In genomic region chr9:68844623-68845612, GRCh38 we compare ENCODE assay signal across 9 cellular contexts.
DNase-seq lines count a peak whose midpoint lies in the region; ATAC-seq and TF ChIP-seq lines count a peak whose summit lies in the region.
"Had no signal": no experiment of that assay in that cellular context is flagged by ENCODE, and none has a peak within 500 bp of the region (broad histone marks: within the 10 kb centered on the region; RNA-seq: fewer than 3 reads in every experiment).

No MANE protein-coding gene starts in this region.

- TF ChIP-seq CTCF in CD4-positive, alpha-beta T cell (IDR thresholded peaks at IDR 0.05) = peak; percentile 36
- peak in 4 of 6 experiments; percentile 18 to 54 (median 32) for TF ChIP-seq CTCF in esophagus squamous epithelium (IDR thresholded peaks at IDR 0.05)
- TF ChIP-seq CTCF in osteoblast (IDR thresholded peaks at IDR 0.05; ENCODE audit: extremely low read depth, low read depth, low read length) = peak; percentile 56

- no peaks in the 10 kb centered on the region for H3K79me2 ChIP-seq in osteoblast (ENCODE audit: insufficient read depth, low read length)

- in situ Hi-C loops in SK-MEL-5 (cut with HindIII; ENCODE audit: low pct_unique_long_range_greater_than_20kb, low sequenced_read_pairs) = no loop called here

- H3K27me3 Mint-ChIP-seq in CD4-positive, alpha-beta T cell = no peaks in the 10 kb centered on the region

- intact Hi-C loops in CD4-positive, alpha-beta T cell (cut with DNase I, micrococcal nuclease) = no loop called here
- intact Hi-C loops in esophagus squamous epithelium (cut with DNase I) = no loop called here

- no peak overlapping the region for H3K4me2 ChIP-seq in osteoblast (ENCODE audit: insufficient read depth, low read length)

- H3K9me3 ChIP-seq in CD4-positive, alpha-beta T cell (ENCODE audit: control insufficient read depth, low read length) = no peaks in the 10 kb centered on the region
- H3K9me3 ChIP-seq in esophagus squamous epithelium (no peaks in the 10 kb centered on the region), osteoblast (ENCODE audit: low read depth, low read length) (no peaks in the 10 kb centered on the region)

- no peak overlapping the region for H3K27ac Mint-ChIP-seq in CD4-positive, alpha-beta T cell

- no peaks in the 10 kb centered on the region for H3K9me3 Mint-ChIP-seq in CD4-positive, alpha-beta T cell

- H3K27me3 ChIP-seq in CD4-positive, alpha-beta T cell (ENCODE audit: control insufficient read depth, insufficient read depth, low read length) = no peaks in the 10 kb centered on the region
- no peaks in the 10 kb centered on the region for H3K27me3 ChIP-seq in esophagus squamous epithelium
- no peaks in the 10 kb centered on the region for H3K27me3 ChIP-seq in osteoblast (ENCODE audit: insufficient read depth, low read length)

- no peaks in the 10 kb centered on the region for H3K4me1 Mint-ChIP-seq in CD4-positive, alpha-beta T cell (ENCODE audit: low read depth)

- CTCF ChIA-PET in CD4-positive, alpha-beta T cell (lab: Charles Lee) = no interaction called here

- POLR2A ChIA-PET in CD4-positive, alpha-beta T cell (lab: Charles Lee) = interaction anchor here (0.6 to 0.8 kb wide), 2 partner anchors 34 to 59 kb away, joined by 4 read pairs; no protein-coding TSS in a partner anchor

- no peak for TF ChIP-seq POLR2A in esophagus squamous epithelium (IDR thresholded peaks at IDR 0.05)

- no peak overlapping the region for H2AFZ ChIP-seq in osteoblast (ENCODE audit: low read length)

- H3K4me1 ChIP-seq in esophagus squamous epithelium (no peaks in the 10 kb centered on the region), osteoblast (ENCODE audit: insufficient read depth, low read length) (no peaks in the 10 kb centered on the region)

- peak in 2 of 10 experiments; percentile 7 to 10 for DNase-seq in CD4-positive, alpha-beta T cell
- peak; percentile 80 for DNase-seq in SK-MEL-5 (ENCODE audit: low read depth, low spot score)
- no peak for DNase-seq in esophagus squamous epithelium (lab: John Stamatoyannopoulos, UW)
- no peak for DNase-seq in osteoblast (ENCODE audit: insufficient read length, low spot score, missing footprints)
- DNase-seq in NCI-H187 treated with DMSO at 0.1 percent for 48 hours (lab: John Stamatoyannopoulos, UW) = no peak
- DNase-seq in NCI-H526 treated with DMSO at 0.1 percent for 48 hours (lab: John Stamatoyannopoulos, UW) = no peak

- H3K4me3 ChIP-seq in esophagus squamous epithelium (no peak overlapping the region), osteoblast (ENCODE audit: insufficient read depth, low read length) (no peak overlapping the region)
- H3K4me3 ChIP-seq: SK-N-MC had no signal

- no peaks in the 10 kb centered on the region for H3K36me3 ChIP-seq in esophagus squamous epithelium
- no peaks in the 10 kb centered on the region for H3K36me3 ChIP-seq in osteoblast (ENCODE audit: insufficient read depth, low read length)

- H3K36me3 Mint-ChIP-seq in CD4-positive, alpha-beta T cell (ENCODE audit: low read depth) = no peaks in the 10 kb centered on the region

- ATAC-seq in CD4-positive, alpha-beta T cell (ENCODE audit: poor library complexity) = no peak
- ATAC-seq in GM18907 (IDR thresholded peaks at IDR 0.05; ENCODE audit: unreplicated experiment) (peak; percentile 57), HG03460 (IDR thresholded peaks at IDR 0.05; ENCODE audit: unreplicated experiment) (peak; percentile 65)

- H3K27ac ChIP-seq in CD4-positive, alpha-beta T cell (ENCODE audit: low read depth, low read length) = no peak overlapping the region
- no peak overlapping the region for H3K27ac ChIP-seq in esophagus squamous epithelium
- H3K27ac ChIP-seq in osteoblast (ENCODE audit: low read depth, low read length) = no peak overlapping the region
- H3K27ac ChIP-seq: SK-N-MC had no signal

- WGBS in esophagus squamous epithelium, 2 donors = 51 to 64% methylated on average over 12 to 13 of the region's 13 CpGs

- no peaks in the 10 kb centered on the region for H4K20me1 ChIP-seq in osteoblast (ENCODE audit: insufficient read depth, low read length)

- H3K4me3 Mint-ChIP-seq in CD4-positive, alpha-beta T cell = no peak overlapping the region
